Comparison of ENCODE assay signal across 8 cellular contexts in genomic region chr11:62805991-62806441, GRCh38. TPM values are rescaled to one million over a fixed set of nuclear protein-coding genes. Genes with fewer than 3 reads are reported as not detected.
DNase-seq lines count a peak whose midpoint lies in the region; ATAC-seq, FAIRE-seq and TF ChIP-seq lines count a peak whose summit lies in the region.

No MANE protein-coding gene starts in this region.

- H3K9ac ChIP-seq in iPS-18a (ENCODE audit: low read length), result peak overlapping the region; percentile 82

- 23 to 33% (median 30%) methylated on average over 11 of the region's 11 CpGs for WGBS in spleen, 5 donors

- CTCF ChIA-PET in Calu3 (lab: Charles Lee), result interaction anchor here (0.5 to 0.8 kb wide), 3 partner anchors 80 to 871 kb away, joined by 3 to 4 read pairs (median 3); no protein-coding TSS in a partner anchor

- TF ChIP-seq CTCF in Calu3 (IDR thresholded peaks at IDR 0.05; ENCODE audit: unreplicated experiment), result no peak
- TF ChIP-seq CTCF in spleen (IDR thresholded peaks at IDR 0.05 in 8 of 11, conservative IDR thresholded peaks at IDR 0.05 in 3 of 11), result no peak

- no peaks in the 10 kb centered on the region for H3K9me3 Mint-ChIP-seq in Calu3 (ENCODE audit: low read depth, unreplicated experiment)
- H3K9me3 Mint-ChIP-seq in activated naive CD4-positive, alpha-beta T cell treated with anti-CD3 and anti-CD28 coated beads, Interleukin-2, amount 50 U/mL, for 24 hours, result no peaks in the 10 kb centered on the region

- DNase-seq in Calu3, result no peak
- peak; percentile 61 for DNase-seq in M059J (ENCODE audit: low read depth)
- no peak for DNase-seq in spleen
- no peak for DNase-seq in NCI-H2196 treated with DMSO at 0.1 percent for 48 hours (lab: John Stamatoyannopoulos, UW; ENCODE audit: unreplicated experiment)
- DNase-seq in GM19239 (ENCODE audit: insufficient read length, low spot score), result no peak

- intact Hi-C loops in Calu3 (cut with micrococcal nuclease; ENCODE audit: unreplicated experiment), result no loop called here
- intact Hi-C loops in spleen (cut with DNase I; ENCODE audit: low total_unique reads), result no loop called here

- H3K27ac Mint-ChIP-seq in Calu3 (ENCODE audit: unreplicated experiment), result peak overlapping the region; percentile 98
- peak overlapping the region; percentile 100 for H3K27ac Mint-ChIP-seq in activated naive CD4-positive, alpha-beta T cell treated with anti-CD3 and anti-CD28 coated beads, Interleukin-2, amount 50 U/mL, for 24 hours

- no peak for ATAC-seq in GM19452 (IDR thresholded peaks at IDR 0.05; ENCODE audit: unreplicated experiment)

- H3K4me3 ChIP-seq in iPS-18a (ENCODE audit: low read length) (peak overlapping the region; percentile 83), spleen (peak overlapping the region; percentile 68 to 94 (median 86))

- H3K4me3 Mint-ChIP-seq in Calu3 (ENCODE audit: low read depth, unreplicated experiment), result peak overlapping the region; percentile 92
- peak overlapping the region; percentile 100 for H3K4me3 Mint-ChIP-seq in activated naive CD4-positive, alpha-beta T cell treated with anti-CD3 and anti-CD28 coated beads, Interleukin-2, amount 50 U/mL, for 24 hours

- no peak for TF ChIP-seq POLR2A in spleen (IDR thresholded peaks at IDR 0.05)

- no peaks in the 10 kb centered on the region for H3K27me3 ChIP-seq in iPS-18a (ENCODE audit: control insufficient read depth, insufficient read depth, low read length)
- H3K27me3 ChIP-seq in spleen (replicated peaks in 1 of 7), result no peaks in the 10 kb centered on the region

- no peaks in the 10 kb centered on the region for H3K9me3 ChIP-seq in iPS-18a (ENCODE audit: control insufficient read depth, low read depth, low read length)
- H3K9me3 ChIP-seq in spleen, result no peaks in the 10 kb centered on the region

- H3K36me3 Mint-ChIP-seq in Calu3 (ENCODE audit: insufficient read depth, unreplicated experiment), result peaks cover 52% of the 10 kb centered on the region
- peaks cover 9% of the 10 kb centered on the region for H3K36me3 Mint-ChIP-seq in activated naive CD4-positive, alpha-beta T cell treated with anti-CD3 and anti-CD28 coated beads, Interleukin-2, amount 50 U/mL, for 24 hours

- H3K27ac ChIP-seq in iPS-18a (ENCODE audit: low read length) (peak overlapping the region; percentile 81), spleen (peak overlapping the region; percentile 87 to 99 (median 96))

- no peak for FAIRE-seq in GM19239 (lab: Jason Lieb, UNC)

- peaks cover 10% of the 10 kb centered on the region for H3K4me1 Mint-ChIP-seq in Calu3 (ENCODE audit: low read depth, unreplicated experiment)
- peaks cover 39% of the 10 kb centered on the region for H3K4me1 Mint-ChIP-seq in activated naive CD4-positive, alpha-beta T cell treated with anti-CD3 and anti-CD28 coated beads, Interleukin-2, amount 50 U/mL, for 24 hours

- no peaks in the 10 kb centered on the region for H3K27me3 Mint-ChIP-seq in Calu3 (ENCODE audit: unreplicated experiment)
- no peaks in the 10 kb centered on the region for H3K27me3 Mint-ChIP-seq in activated naive CD4-positive, alpha-beta T cell treated with anti-CD3 and anti-CD28 coated beads, Interleukin-2, amount 50 U/mL, for 24 hours

- peaks cover 4% of the 10 kb centered on the region for H3K4me1 ChIP-seq in iPS-18a (ENCODE audit: control insufficient read depth, low read depth, low read length)
- peaks cover 13 to 64% (median 42%) of the 10 kb centered on the region in 6 donors for H3K4me1 ChIP-seq in spleen

- no TSS peak for BruUV-seq in Calu3 (replicated peaks; lab: Mats Ljungman, UMichigan)

- H3K36me3 ChIP-seq in iPS-18a (ENCODE audit: control insufficient read depth, low read depth, low read length) (peaks cover 23% of the 10 kb centered on the region), spleen (peaks cover 3 to 44% (median 26%) of the 10 kb centered on the region in 6 donors)

RNA-seq across cellular contexts. Expression of gene NXF1, which starts 0.8 kb away (rescaled TPM):
- total RNA-seq in Calu3 (2022) (48.0 and 51.6 TPM in 2 replicates), spleen (100 to 1,000 TPM in 4 of 7 donors, 10 to 100 TPM in 3; 87.7 to 125 (median 118) TPM)
- 23.2 and 30.0 TPM in 2 replicates for total RNA-seq in M059J (2014; rRNA removed; shearing (Covaris generic))
- 100 to 1,000 TPM in 2 of 3 donors, 10 to 100 TPM in 1; 83.1 to 271 (median 194) TPM for polyA plus RNA-seq in spleen

RNA-seq across cellular contexts. Expression of gene TMEM223, which starts 14.2 kb away (rescaled TPM):
- 19.4 and 20.5 TPM in 2 replicates for total RNA-seq in Calu3 (2022)
- total RNA-seq in M059J (2014; rRNA removed; shearing (Covaris generic)), result 38.7 and 41.7 TPM in 2 replicates
- total RNA-seq in spleen, result 10 to 100 TPM; 11.2 to 27.8 (median 13.6) TPM
- polyA plus RNA-seq in spleen, result 10 to 100 TPM; 19.0 to 32.8 (median 25.0) TPM

RNA-seq across cellular contexts. Expression of gene TMEM179B, which starts 18.8 kb away (rescaled TPM):
- total RNA-seq in Calu3 (2022), result 65.6 and 72.3 TPM in 2 replicates
- total RNA-seq in M059J (2014; rRNA removed; shearing (Covaris generic)), result 82.1 and 138 TPM in 2 replicates
- total RNA-seq in spleen, result 10 to 100 TPM; 39.0 to 80.8 (median 48.3) TPM
- 10 to 100 TPM; 46.1 to 57.1 (median 54.6) TPM for polyA plus RNA-seq in spleen

RNA-seq across cellular contexts. Expression of gene STX5, which starts 25.8 kb away (rescaled TPM):
- total RNA-seq in Calu3 (2022), result 38.3 and 39.2 TPM in 2 replicates
- total RNA-seq in M059J (2014; rRNA removed; shearing (Covaris generic)), result 57.2 and 57.5 TPM in 2 replicates
- total RNA-seq in spleen, result 10 to 100 TPM; 40.5 to 50.7 (median 43.7) TPM
- polyA plus RNA-seq in spleen, result 10 to 100 TPM; 20.9 to 27.0 (median 23.5) TPM

RNA-seq across cellular contexts. Expression of gene TEX54, which starts 26.6 kb away (rescaled TPM):
- total RNA-seq in Calu3 (2022) (not detected in 2 replicates), spleen (not detected)
- not detected in 2 replicates for total RNA-seq in M059J (2014; rRNA removed; shearing (Covaris generic))
- not detected for polyA plus RNA-seq in spleen
